8 cellular contexts compared by ENCODE assay signal in the genomic region with DNA sequence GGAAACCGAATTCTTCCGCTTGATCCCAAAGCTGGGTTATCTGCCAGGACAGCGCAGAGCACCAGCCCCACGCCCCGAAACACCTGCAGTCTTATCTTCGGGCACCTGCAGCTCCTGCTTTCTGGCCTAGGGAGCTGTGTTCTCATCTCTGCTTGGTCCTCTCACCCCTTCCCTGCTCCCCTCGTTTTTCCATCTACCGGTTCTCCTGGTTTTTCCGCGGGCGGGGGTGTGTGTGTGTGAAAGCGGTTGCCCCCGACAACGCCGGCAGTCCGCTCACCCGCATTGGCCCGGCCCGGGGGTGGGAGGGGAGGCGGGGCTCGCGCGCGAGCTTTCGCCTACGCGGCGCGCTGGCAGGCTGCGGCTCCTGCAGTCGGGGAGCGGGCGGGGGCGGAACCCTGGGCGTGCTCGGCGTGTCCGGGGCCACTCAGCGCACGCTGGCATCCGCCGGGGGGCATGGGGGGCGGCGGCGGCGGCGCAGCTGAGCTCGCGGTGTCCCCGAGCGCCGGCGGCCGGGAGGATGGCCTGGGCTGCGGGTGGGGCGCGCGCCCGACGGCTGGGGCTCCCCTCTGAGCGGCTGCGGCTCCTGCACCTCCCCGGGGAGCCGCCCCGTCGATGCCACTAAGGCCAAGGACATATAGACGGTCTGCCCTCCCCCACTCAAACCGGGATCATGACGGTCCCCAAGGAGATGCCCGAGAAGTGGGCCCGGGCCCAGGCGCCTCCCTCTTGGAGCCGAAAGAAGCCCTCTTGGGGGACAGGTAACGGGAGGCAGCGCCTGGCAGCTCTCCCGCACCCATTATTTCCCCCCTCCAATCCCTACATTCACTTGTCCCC. TPM values are rescaled to one million over a fixed set of nuclear protein-coding genes. Genes with fewer than 3 reads are reported as not detected.
DNase-seq lines count a peak whose midpoint lies in the region; ATAC-seq and TF ChIP-seq lines count a peak whose summit lies in the region.

No MANE protein-coding gene starts in this region.

- no peak overlapping the region for H3K9ac ChIP-seq in muscle layer of colon (ENCODE audit: low read length)

- H3K36me3 Mint-ChIP-seq in CD4-positive, CD25-positive, alpha-beta regulatory T cell, result peaks cover 27% of the 10 kb centered on the region
- peaks cover 54% of the 10 kb centered on the region for H3K36me3 Mint-ChIP-seq in activated T-cell treated with anti-CD3 and anti-CD28 coated beads, Interleukin-2, amount 50 U/mL, for 24 hours (ENCODE audit: low read depth)

- peaks cover 78% of the 10 kb centered on the region for H3K4me1 ChIP-seq in CD4-positive, CD25-positive, alpha-beta regulatory T cell (ENCODE audit: control insufficient read depth, insufficient read depth, low read length, poor library complexity, severe bottlenecking)
- H3K4me1 ChIP-seq in muscle layer of colon (ENCODE audit: insufficient read depth, low read length), result peaks cover 31% of the 10 kb centered on the region

- ATAC-seq in CD4-positive, CD25-positive, alpha-beta regulatory T cell (ENCODE audit: low read depth in 2 of 2), result peak; percentile 75 to 78
- ATAC-seq in GM21360 (IDR thresholded peaks at IDR 0.05; ENCODE audit: unreplicated experiment), result no peak

- peaks cover 31% of the 10 kb centered on the region for H3K36me3 ChIP-seq in CD4-positive, CD25-positive, alpha-beta regulatory T cell (ENCODE audit: control insufficient read depth, insufficient read depth, low read length)
- H3K36me3 ChIP-seq in H7 (replicated peaks; ENCODE audit: control insufficient read depth, insufficient read depth, low read length), result peaks cover 14% of the 10 kb centered on the region
- H3K36me3 ChIP-seq in muscle layer of colon (ENCODE audit: insufficient read depth, low read length), result peaks cover 23% of the 10 kb centered on the region

- DNase-seq in CD4-positive, CD25-positive, alpha-beta regulatory T cell, result peak; percentile 87 to 89 (median 89)
- peak; percentile 94 for DNase-seq in H7
- peak; percentile 8 for DNase-seq in NCI-H82 treated with DMSO at 0.1 percent for 48 hours (lab: John Stamatoyannopoulos, UW; ENCODE audit: unreplicated experiment)
- peak; percentile 88 for DNase-seq in activated T-cell treated with anti-CD3 and anti-CD28 coated beads, Interleukin-2, amount 50 U/mL, for 24 hours
- peak; percentile 79 to 87 for DNase-seq in erythroblast (lab: John Stamatoyannopoulos, UW)
- peak; percentile 85 for DNase-seq in stimulated activated CD8-positive, alpha-beta memory T cell treated with anti-CD3 and anti-CD28 coated beads, Interleukin-4, amount 100 ng/mL, for 24 hours (ENCODE audit: low read depth)

- peak overlapping the region; percentile 91 for H3K27ac ChIP-seq in CD4-positive, CD25-positive, alpha-beta regulatory T cell (ENCODE audit: insufficient read depth, low read length, poor library complexity, severe bottlenecking)
- peak overlapping the region; percentile 55 for H3K27ac ChIP-seq in muscle layer of colon (ENCODE audit: low read depth, low read length)

- no peak for TF ChIP-seq POLR2A in erythroblast (IDR thresholded peaks at IDR 0.05; ENCODE audit: low read length)

- H3K9me3 Mint-ChIP-seq in CD4-positive, CD25-positive, alpha-beta regulatory T cell, result no peaks in the 10 kb centered on the region
- no peaks in the 10 kb centered on the region for H3K9me3 Mint-ChIP-seq in activated T-cell treated with anti-CD3 and anti-CD28 coated beads, Interleukin-2, amount 50 U/mL, for 24 hours

- peaks cover 6 to 75% (median 37%) of the 10 kb centered on the region in 4 donors for H3K4me1 Mint-ChIP-seq in CD4-positive, CD25-positive, alpha-beta regulatory T cell
- peaks cover 67% of the 10 kb centered on the region for H3K4me1 Mint-ChIP-seq in activated T-cell treated with anti-CD3 and anti-CD28 coated beads, Interleukin-2, amount 50 U/mL, for 24 hours (ENCODE audit: low read depth)

- H3K27me3 ChIP-seq in CD4-positive, CD25-positive, alpha-beta regulatory T cell (ENCODE audit: control insufficient read depth, insufficient read depth, low read length), result no peaks in the 10 kb centered on the region
- H3K27me3 ChIP-seq in H7 (ENCODE audit: control insufficient read depth, insufficient read depth, low read length), result peaks cover 5% of the 10 kb centered on the region
- no peaks in the 10 kb centered on the region for H3K27me3 ChIP-seq in muscle layer of colon (ENCODE audit: control insufficient read depth in 1 of 2, insufficient read depth in 2 of 2, low read length in 2 of 2)

- H3K4me3 ChIP-seq in CD4-positive, CD25-positive, alpha-beta regulatory T cell (ENCODE audit: low read depth, low read length), result peak overlapping the region; percentile 91
- H3K4me3 ChIP-seq in H7 (ENCODE audit: insufficient read depth, low read depth, low read length) (peak overlapping the region; percentile 46), muscle layer of colon (ENCODE audit: low read depth in 1 of 2, low read length in 2 of 2) (peak overlapping the region; percentile 54 to 64)

- peak overlapping the region; percentile 98 to 99 (median 98) for H3K4me3 Mint-ChIP-seq in CD4-positive, CD25-positive, alpha-beta regulatory T cell
- H3K4me3 Mint-ChIP-seq in activated T-cell treated with anti-CD3 and anti-CD28 coated beads, Interleukin-2, amount 50 U/mL, for 24 hours, result peak overlapping the region; percentile 78

- no peaks in the 10 kb centered on the region for H3K9me3 ChIP-seq in CD4-positive, CD25-positive, alpha-beta regulatory T cell (ENCODE audit: control insufficient read depth in 2 of 2, low read length in 2 of 2)
- no peaks in the 10 kb centered on the region for H3K9me3 ChIP-seq in muscle layer of colon (ENCODE audit: low read length)

- H3K27me3 Mint-ChIP-seq in CD4-positive, CD25-positive, alpha-beta regulatory T cell, result no peaks in the 10 kb centered on the region
- no peaks in the 10 kb centered on the region for H3K27me3 Mint-ChIP-seq in activated T-cell treated with anti-CD3 and anti-CD28 coated beads, Interleukin-2, amount 50 U/mL, for 24 hours

- H3K27ac Mint-ChIP-seq in CD4-positive, CD25-positive, alpha-beta regulatory T cell, result peak overlapping the region; percentile 82 to 95 (median 93)
- peak overlapping the region; percentile 93 for H3K27ac Mint-ChIP-seq in activated T-cell treated with anti-CD3 and anti-CD28 coated beads, Interleukin-2, amount 50 U/mL, for 24 hours

RNA-seq across cellular contexts. Expression of gene ATP8B2, which starts 3.2 kb away (rescaled TPM):
- total RNA-seq in CD4-positive, CD25-positive, alpha-beta regulatory T cell, result 267 TPM
- polyA plus RNA-seq in CD4-positive, CD25-positive, alpha-beta regulatory T cell, result 100 to 1,000 TPM in 2 of 4 donors, 10 to 100 TPM in 2; 76.0 to 127 (median 104) TPM
- 62.0 and 73.2 TPM in 2 replicates for total RNA-seq in H7 (2014; rRNA removed; shearing (Covaris generic))

RNA-seq across cellular contexts. Expression of gene AQP10, which starts 7.6 kb away (rescaled TPM):
- 0.81 TPM for total RNA-seq in CD4-positive, CD25-positive, alpha-beta regulatory T cell
- not detected for polyA plus RNA-seq in CD4-positive, CD25-positive, alpha-beta regulatory T cell
- not detected in 2 replicates for total RNA-seq in H7 (2014; rRNA removed; shearing (Covaris generic))

RNA-seq across cellular contexts. Expression of gene HAX1, which starts 56.1 kb away (rescaled TPM):
- total RNA-seq in CD4-positive, CD25-positive, alpha-beta regulatory T cell, result 60.2 TPM
- 100 to 1,000 TPM; 166 to 213 (median 194) TPM for polyA plus RNA-seq in CD4-positive, CD25-positive, alpha-beta regulatory T cell
- total RNA-seq in H7 (2014; rRNA removed; shearing (Covaris generic)), result 147 and 188 TPM in 2 replicates

Comparison
In these comparisons a context has a peak if more than half of its experiments do, and no peak if none do; other contexts are left out.
1. DNase-seq: peak in every context shown above with its lines; median percentile 94 in H7; 89 in CD4-positive, CD25-positive, alpha-beta regulatory T cell; 88 in activated T-cell treated with anti-CD3 and anti-CD28 coated beads, Interleukin-2, amount 50 U/mL, for 24 hours; 85 in stimulated activated CD8-positive, alpha-beta memory T cell treated with anti-CD3 and anti-CD28 coated beads, Interleukin-4, amount 100 ng/mL, for 24 hours; 83 in erythroblast; 8 in NCI-H82 treated with DMSO at 0.1 percent for 48 hours.